Comparison of ENCODE assay signal across 12 cellular contexts in the genomic region with DNA sequence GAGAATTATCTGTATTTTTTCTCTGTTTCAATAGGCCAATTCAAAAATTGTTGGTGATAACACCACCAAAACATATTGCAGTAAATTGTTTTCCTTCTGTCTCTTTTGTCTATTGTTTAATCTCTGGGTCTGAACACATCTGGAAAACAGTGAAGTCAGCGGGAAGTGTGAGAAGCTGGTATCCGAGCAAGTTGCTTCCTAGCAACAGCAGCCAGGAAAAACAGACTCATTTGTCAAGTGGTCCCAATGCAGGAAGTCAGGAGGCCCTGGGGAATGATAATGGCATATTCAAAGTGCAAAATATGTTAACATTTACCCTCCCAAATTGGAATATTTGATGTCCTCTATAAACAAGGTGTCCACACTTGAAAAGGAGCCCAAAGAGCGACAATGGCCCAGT.
DNase-seq lines count a peak whose midpoint lies in the region; ATAC-seq and TF ChIP-seq lines count a peak whose summit lies in the region.
"Had no signal": no experiment of that assay in that cellular context is flagged by ENCODE, and none has a peak within 500 bp of the region (broad histone marks: within the 10 kb centered on the region; RNA-seq: fewer than 3 reads in every experiment).

No MANE protein-coding gene starts in this region.

- H3K27me3 Mint-ChIP-seq in CD4-positive, alpha-beta T cell, result peaks cover 8% of the 10 kb centered on the region

- intact Hi-C loops in A673 (cut with micrococcal nuclease; ENCODE audit: unreplicated experiment), result no loop called here
- intact Hi-C loops in CD4-positive, alpha-beta T cell (cut with DNase I, micrococcal nuclease), result no loop called here

- DNase-seq in A673 (ENCODE audit: low spot score), result peak; percentile 3
- peak; percentile 12 for DNase-seq in LHCN-M2 (ENCODE audit: low read depth)
- DNase-seq in dermis microvascular lymphatic vessel endothelial cell (ENCODE audit: low read depth in 2 of 2), result peak; percentile 66 to 90
- peak; percentile 84 for DNase-seq in left kidney (ENCODE audit: low read depth, low spot score)
- DNase-seq in stimulated activated CD4-positive, alpha-beta T cell treated with anti-CD3 and anti-CD28 coated beads, Interleukin-2, amount 100 ng/mL, for 48 hours, result no peak
- no peak for DNase-seq in CD4-positive, alpha-beta T cell
- DNase-seq: AML-193; effector memory CD4-positive, alpha-beta T cell; NCI-H226; spleen had no signal

- peaks cover 5% of the 10 kb centered on the region for H3K9me3 Mint-ChIP-seq in CD4-positive, alpha-beta T cell

- POLR2A ChIA-PET in A673 (lab: Charles Lee; ENCODE audit: low non-redundant PET), result no interaction called here
- POLR2A ChIA-PET in CD4-positive, alpha-beta T cell (lab: Charles Lee), result no interaction called here

- H3K4me3 ChIP-seq in A673 (ENCODE audit: low read depth, low read length, poor library complexity, severe bottlenecking), result no peak overlapping the region
- H3K4me3 ChIP-seq: spleen had no signal

- H3K36me3 ChIP-seq in A673 (ENCODE audit: insufficient read depth, low read length, poor library complexity, severe bottlenecking), result no peaks in the 10 kb centered on the region
- H3K36me3 ChIP-seq: spleen had no signal

- CTCF ChIA-PET in A673 (lab: Charles Lee), result no interaction called here
- CTCF ChIA-PET in CD4-positive, alpha-beta T cell (lab: Charles Lee), result no interaction called here

- no peaks in the 10 kb centered on the region for H3K4me1 ChIP-seq in A673 (ENCODE audit: insufficient read depth, low read length, poor library complexity, severe bottlenecking)
- H3K4me1 ChIP-seq: spleen had no signal

- H3K4me3 Mint-ChIP-seq in CD4-positive, alpha-beta T cell, result no peak overlapping the region

- no peaks in the 10 kb centered on the region for H3K36me3 Mint-ChIP-seq in CD4-positive, alpha-beta T cell (ENCODE audit: low read depth)

- BruUV-seq in A673 (replicated peaks; lab: Mats Ljungman, UMichigan), result no TSS peak

- no peak overlapping the region for H3K27ac Mint-ChIP-seq in CD4-positive, alpha-beta T cell

- no peaks in the 10 kb centered on the region for H3K9me3 ChIP-seq in A673 (ENCODE audit: low read depth, low read length, poor library complexity, severe bottlenecking)
- no peaks in the 10 kb centered on the region for H3K9me3 ChIP-seq in CD4-positive, alpha-beta T cell (ENCODE audit: control insufficient read depth, low read length)

- no peaks in the 10 kb centered on the region for H3K27me3 ChIP-seq in A673 (replicated peaks; ENCODE audit: insufficient read depth, low read depth, low read length, poor library complexity)
- no peaks in the 10 kb centered on the region for H3K27me3 ChIP-seq in CD4-positive, alpha-beta T cell (ENCODE audit: control insufficient read depth, insufficient read depth, low read length)
- H3K27me3 ChIP-seq: spleen had no signal

- no peaks in the 10 kb centered on the region for H3K4me1 Mint-ChIP-seq in CD4-positive, alpha-beta T cell (ENCODE audit: low read depth)

- TF ChIP-seq CTCF in A673 (conservative IDR thresholded peaks at IDR 0.05; ENCODE audit: low read depth, low read length), result no peak
- TF ChIP-seq CTCF in CD4-positive, alpha-beta T cell (IDR thresholded peaks at IDR 0.05), result no peak

- ATAC-seq in HG03280 (IDR thresholded peaks at IDR 0.05; ENCODE audit: unreplicated experiment) (no peak), HG02885 (IDR thresholded peaks at IDR 0.05; ENCODE audit: poor library complexity, unreplicated experiment) (no peak)
- ATAC-seq in CD4-positive, alpha-beta T cell (ENCODE audit: poor library complexity), result no peak

- H3K27ac ChIP-seq in A673 (ENCODE audit: low read depth, low read length, poor library complexity, severe bottlenecking), result no peak overlapping the region
- H3K27ac ChIP-seq in CD4-positive, alpha-beta T cell (ENCODE audit: low read depth, low read length), result no peak overlapping the region
- H3K27ac ChIP-seq: spleen had no signal

Comparison
In these comparisons a context has a peak if more than half of its experiments do, and no peak if none do; other contexts are left out.
1. DNase-seq: peak in A673 (single experiment), LHCN-M2 (single experiment), dermis microvascular lymphatic vessel endothelial cell (2 of 2) and left kidney (single experiment); none in stimulated activated CD4-positive, alpha-beta T cell treated with anti-CD3 and anti-CD28 coated beads, Interleukin-2, amount 100 ng/mL, for 48 hours (0 of 2) and CD4-positive, alpha-beta T cell (0 of 10).